8 cellular contexts compared by ENCODE assay signal in the genomic region with DNA sequence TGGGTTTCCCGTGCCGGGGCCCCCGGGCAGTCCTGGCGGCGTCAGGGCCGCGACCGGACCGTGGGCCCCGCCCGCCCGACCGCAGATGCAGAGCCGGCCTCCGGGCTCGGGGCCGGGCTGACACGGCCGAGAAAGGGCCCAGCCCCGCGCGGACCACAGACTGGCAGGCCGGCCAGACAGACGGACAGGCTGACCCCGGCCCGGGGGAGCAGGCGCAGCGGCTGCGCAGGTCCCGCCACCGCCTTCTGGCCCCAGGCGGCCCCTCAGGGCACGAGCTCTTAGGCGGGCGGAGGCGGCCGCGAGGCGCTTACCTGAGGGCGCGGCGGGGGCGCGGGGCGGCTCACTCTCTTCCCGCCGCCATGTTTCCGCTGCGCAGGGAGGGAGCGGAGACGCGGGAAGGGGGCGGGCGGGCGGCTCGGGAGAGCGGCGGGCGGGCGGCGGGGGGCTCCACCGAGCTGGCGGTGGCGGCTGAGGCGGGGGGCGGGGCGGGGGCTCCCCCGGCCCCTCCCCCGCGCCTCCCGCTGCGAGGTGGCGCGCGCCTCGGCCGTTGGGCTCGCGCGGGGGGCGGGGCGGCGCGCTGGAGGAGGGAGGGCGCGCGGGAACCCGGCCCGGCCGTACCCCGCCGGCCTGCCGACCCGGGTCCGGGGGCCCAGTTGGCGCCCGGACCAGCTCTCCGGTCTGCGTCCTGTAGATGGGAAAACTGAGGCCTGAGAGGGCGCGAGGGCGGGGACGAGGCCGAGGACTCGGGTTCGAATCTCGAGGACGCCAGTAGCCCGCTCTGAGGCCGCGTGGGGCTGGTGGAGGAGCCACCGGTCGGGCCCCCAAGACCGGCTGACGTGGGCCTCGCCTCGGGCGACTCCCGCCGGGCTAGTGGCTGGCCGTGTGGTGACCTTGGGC. TPM values are rescaled to one million over a fixed set of nuclear protein-coding genes. Genes with fewer than 3 reads are reported as not detected.
DNase-seq lines count a peak whose midpoint lies in the region; ATAC-seq, FAIRE-seq and TF ChIP-seq lines count a peak whose summit lies in the region.

A gene (minus strand): TSS at position 559 of the 897 bp plus-strand sequence. CDS start 56,173 bp downstream, outside the sequence.

- in situ Hi-C loops in HepG2 (cut with HindIII; ENCODE audit: extremely low pct_ligation_motif_present, low pct_unique_long_range_greater_than_20kb) = no loop called here

- H3K9me3 ChIP-seq in colonic mucosa (no peaks in the 10 kb centered on the region), HepG2 (ENCODE audit: low read length) (no peaks in the 10 kb centered on the region)

- peak; percentile 49; the same call in 1 of the 2 replicates for TF ChIP-seq RAD21 in HepG2 (CRISPR knock-in tag; IDR thresholded peaks at IDR 0.05)

- peak within 1 kb of the TSS; percentile 84 for H3K27ac ChIP-seq in colonic mucosa
- peak within 1 kb of the TSS; percentile 89 for H3K27ac ChIP-seq in HepG2 (ENCODE audit: extremely low read length, insufficient read depth, low read length)

- H2AFZ ChIP-seq in HepG2 (ENCODE audit: low read length) = no peak within 1 kb of the TSS

- CTCF ChIA-PET in HepG2 (lab: Yijun Ruan, JAX; ENCODE audit: low intra/inter-chr PET ratio, low total read pairs) = no interaction called here

- TF ChIP-seq CTCF in GM12864 (IDR thresholded peaks at IDR 0.05; ENCODE audit: low read depth, low read length, missing control alignments) (no peak), HFF-Myc (IDR thresholded peaks at IDR 0.05; ENCODE audit: low read depth, low read length, missing control alignments) (no peak), colonic mucosa (IDR thresholded peaks at IDR 0.05) (no peak), HepG2 (CRISPR knock-in tag; IDR thresholded peaks at IDR 0.05) (no peak)

- DNase-seq in GM12864 (ENCODE audit: low read depth) = no peak
- no peak for DNase-seq in HFF-Myc (ENCODE audit: extremely low read depth, low read depth)
- peak; percentile 19 to 74 for DNase-seq in NCI-H1930 (lab: John Stamatoyannopoulos, UW)
- peak; percentile 31 for DNase-seq in colonic mucosa
- no peak for DNase-seq in HepG2 (ENCODE audit: low spot score)
- DNase-seq in stimulated activated CD4-positive, alpha-beta T cell treated with anti-CD3 and anti-CD28 coated beads, Interleukin-4, amount 100 ng/mL, for 1 hour = peak; percentile 64

- H3K27me3 ChIP-seq in colonic mucosa = no peaks in the 10 kb centered on the region
- H3K27me3 ChIP-seq in HepG2 (ENCODE audit: control insufficient read depth in 1 of 2, insufficient read depth in 2 of 2, low read length in 2 of 2) = no peaks in the 10 kb centered on the region

- H3K4me3 ChIP-seq in GM12864 (ENCODE audit: low read depth, low read length) = peak within 1 kb of the TSS; percentile 84
- peak within 1 kb of the TSS; percentile 57 for H3K4me3 ChIP-seq in HFF-Myc (replicated peaks; ENCODE audit: low read depth, low read length)
- H3K4me3 ChIP-seq in colonic mucosa = peak within 1 kb of the TSS; percentile 83
- peak within 1 kb of the TSS; percentile 54 to 78 (median 73) for H3K4me3 ChIP-seq in HepG2 (replicated peaks in 1 of 3; ENCODE audit: insufficient read depth in 1 of 3, low read depth in 2 of 3, low read length in 3 of 3)

- BruUV-seq in HepG2 (replicated peaks; lab: Mats Ljungman, UMichigan) = no TSS peak

- H3K36me3 ChIP-seq in colonic mucosa (no peaks in the 10 kb centered on the region), HepG2 (replicated peaks in 1 of 2; ENCODE audit: control insufficient read depth in 1 of 2, insufficient read depth in 2 of 2, low read length in 2 of 2) (no peaks in the 10 kb centered on the region)

- FAIRE-seq in HepG2 (lab: Jason Lieb, UNC) = no peak

- peak; percentile 61 to 64 for ATAC-seq in activated CD4-positive, CD25-positive, alpha-beta regulatory T cell treated with anti-CD3 and anti-CD28 coated beads, Interleukin-2, amount 50 U/mL, for 24 hours
- peak; percentile 53 for ATAC-seq in HepG2
- no peak for ATAC-seq in HG02840 (IDR thresholded peaks at IDR 0.05; ENCODE audit: low FRiP score, unreplicated experiment)

- POLR2A ChIA-PET in HepG2 (lab: Yijun Ruan, JAX) = interaction anchor here (0.7 to 2.5 kb wide), 5 partner anchors 10 to 255 kb away, joined by 3 to 16 read pairs (median 3); no protein-coding TSS in a partner anchor

- peaks cover 26% of the 10 kb centered on the region for H3K79me2 ChIP-seq in HepG2 (ENCODE audit: insufficient read depth, low read length)

- peaks cover 23% of the 10 kb centered on the region for H4K20me1 ChIP-seq in HepG2 (ENCODE audit: insufficient read depth, low read length)

- H3K9ac ChIP-seq in colonic mucosa (ENCODE audit: low read depth in 2 of 2, low read length in 2 of 2) (peak within 1 kb of the TSS; percentile 74 to 96), HepG2 (ENCODE audit: insufficient read depth, low read depth, low read length) (peak within 1 kb of the TSS; percentile 89)

- TF ChIP-seq POLR2A in HepG2 (IDR thresholded peaks at IDR 0.05; ENCODE audit: insufficient read depth in 1 of 2, low read depth in 2 of 2, low read length in 2 of 2) = 0 out of 4 replicates have a peak, but pooled peaks have one; percentile 15 to 25

- peaks cover 7% of the 10 kb centered on the region for H3K4me1 ChIP-seq in colonic mucosa
- H3K4me1 ChIP-seq in HepG2 (ENCODE audit: insufficient read depth, low read length) = peaks cover 82% of the 10 kb centered on the region

- intact Hi-C loops in colonic mucosa (cut with DNase I) = no loop called here
- intact Hi-C loops in HepG2 (cut with micrococcal nuclease; ENCODE audit: unreplicated experiment) = loop anchor here (2.0 to 10.0 kb wide), 3 partner anchors 87 to 211 kb away; no protein-coding TSS in a partner anchor

- no peak for TF ChIP-seq EP300 in HepG2 (IDR thresholded peaks at IDR 0.05; ENCODE audit: low read depth in 2 of 2, low read length in 2 of 2)
- TF ChIP-seq EP300 in HepG2 (CRISPR knock-in tag; IDR thresholded peaks at IDR 0.05; ENCODE audit: borderline replicate concordance) = no peak

- peak within 1 kb of the TSS; percentile 91 for H3K4me2 ChIP-seq in HepG2 (ENCODE audit: low read depth, low read length)

- 0% methylated on average over 1 of the region's 121 CpGs for WGBS in HepG2 (ENCODE audit: low lambda C conversion rate)

TF ChIP-seq in HepG2, 621 proteins besides CTCF, POLR2A, EP300 and RAD21 (continues in another document):
- TF ChIP-seq, protein P1, sequence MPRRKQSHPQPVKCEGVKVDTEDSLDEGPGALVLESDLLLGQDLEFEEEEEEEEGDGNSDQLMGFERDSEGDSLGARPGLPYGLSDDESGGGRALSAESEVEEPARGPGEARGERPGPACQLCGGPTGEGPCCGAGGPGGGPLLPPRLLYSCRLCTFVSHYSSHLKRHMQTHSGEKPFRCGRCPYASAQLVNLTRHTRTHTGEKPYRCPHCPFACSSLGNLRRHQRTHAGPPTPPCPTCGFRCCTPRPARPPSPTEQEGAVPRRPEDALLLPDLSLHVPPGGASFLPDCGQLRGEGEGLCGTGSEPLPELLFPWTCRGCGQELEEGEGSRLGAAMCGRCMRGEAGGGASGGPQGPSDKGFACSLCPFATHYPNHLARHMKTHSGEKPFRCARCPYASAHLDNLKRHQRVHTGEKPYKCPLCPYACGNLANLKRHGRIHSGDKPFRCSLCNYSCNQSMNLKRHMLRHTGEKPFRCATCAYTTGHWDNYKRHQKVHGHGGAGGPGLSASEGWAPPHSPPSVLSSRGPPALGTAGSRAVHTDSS (CRISPR knock-in tag; conservative IDR thresholded peaks at IDR 0.05) = no peak
- TF ChIP-seq, protein P2, sequence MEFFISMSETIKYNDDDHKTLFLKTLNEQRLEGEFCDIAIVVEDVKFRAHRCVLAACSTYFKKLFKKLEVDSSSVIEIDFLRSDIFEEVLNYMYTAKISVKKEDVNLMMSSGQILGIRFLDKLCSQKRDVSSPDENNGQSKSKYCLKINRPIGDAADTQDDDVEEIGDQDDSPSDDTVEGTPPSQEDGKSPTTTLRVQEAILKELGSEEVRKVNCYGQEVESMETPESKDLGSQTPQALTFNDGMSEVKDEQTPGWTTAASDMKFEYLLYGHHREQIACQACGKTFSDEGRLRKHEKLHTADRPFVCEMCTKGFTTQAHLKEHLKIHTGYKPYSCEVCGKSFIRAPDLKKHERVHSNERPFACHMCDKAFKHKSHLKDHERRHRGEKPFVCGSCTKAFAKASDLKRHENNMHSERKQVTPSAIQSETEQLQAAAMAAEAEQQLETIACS (CRISPR knock-in tag; IDR thresholded peaks at IDR 0.05) = peak; percentile 8; the same call in 1 of the 2 replicates

RNA-seq across cellular contexts. Expression of the gene that starts here (rescaled TPM):
- total RNA-seq in colonic mucosa (10 to 100 TPM; 26.3 to 32.7 TPM), HepG2 (2016; rRNA removed; fragmentation: Illumina TruSeq; extraction: Trizol) (35.5 and 41.8 TPM in 2 replicates)
- 51.7 and 53.7 TPM in 2 replicates for total RNA-seq in HepG2 (2016; cell fraction: cytosol; rRNA removed; fragmentation: Illumina TruSeq; extraction: Trizol; ENCODE audit: low read depth)
- total RNA-seq in HepG2 (2016; cell fraction: insoluble cytoplasmic fraction; rRNA removed; fragmentation: Illumina TruSeq; extraction: Trizol) = 31.9 and 37.4 TPM in 2 replicates
- 75.2 and 75.8 TPM in 2 replicates for total RNA-seq in HepG2 (2016; cell fraction: membrane; rRNA removed; fragmentation: Illumina TruSeq; extraction: Trizol)
- total RNA-seq in HepG2 (2016; cell fraction: nucleus; rRNA removed; fragmentation: Illumina TruSeq; extraction: Trizol) = 42.3 and 50.1 TPM in 2 replicates
- 52.6 and 63.5 TPM in 2 replicates for polyA plus RNA-seq in HepG2 (2011; rRNA removed)
- 35.2 and 35.4 TPM in 2 replicates for polyA plus RNA-seq in HepG2 (2011; cell fraction: cytosol; rRNA removed)
- 95.4 and 97.7 TPM in 2 replicates for polyA plus RNA-seq in HepG2 (2011; cell fraction: nucleus; rRNA removed)
- 33.2 and 35.5 TPM in 2 replicates for polyA plus RNA-seq in HepG2 (2012)
- polyA plus RNA-seq in HepG2 (2016; cell fraction: cytosol; fragmentation: Illumina TruSeq; extraction: Trizol; ENCODE audit: low read depth) = 40.3 and 41.7 TPM in 2 replicates
- 41.7 and 46.8 TPM in 2 replicates for polyA plus RNA-seq in HepG2 (2016; cell fraction: insoluble cytoplasmic fraction; fragmentation: Illumina TruSeq; extraction: Trizol; ENCODE audit: low read depth)
- polyA plus RNA-seq in HepG2 (2016; cell fraction: membrane; fragmentation: Illumina TruSeq; extraction: Trizol; ENCODE audit: low read depth) = 78.2 and 89.1 TPM in 2 replicates
- polyA plus RNA-seq in HepG2 (2016; cell fraction: nucleus; fragmentation: Illumina TruSeq; extraction: Trizol; ENCODE audit: insufficient read depth, low read depth) = 74.6 and 86.2 TPM in 2 replicates
- 44.1 and 74.8 TPM in 2 replicates for polyA minus RNA-seq in HepG2 (2011; rRNA and poly(A)+ RNA removed; ENCODE audit: low replicate concordance)
- 14.4 and 16.0 TPM in 2 replicates for polyA minus RNA-seq in HepG2 (2011; cell fraction: cytosol; rRNA and poly(A)+ RNA removed)
- 46.4 and 64.5 TPM in 2 replicates for polyA minus RNA-seq in HepG2 (2011; cell fraction: nucleus; rRNA and poly(A)+ RNA removed)

Comparison
In these comparisons a context has a peak if more than half of its experiments do, and no peak if none do; other contexts are left out.
1. DNase-seq: peak in NCI-H1930 (2 of 2), colonic mucosa (single experiment) and stimulated activated CD4-positive, alpha-beta T cell treated with anti-CD3 and anti-CD28 coated beads, Interleukin-4, amount 100 ng/mL, for 1 hour (single experiment); none in GM12864 (single experiment), HFF-Myc (single experiment) and HepG2 (single experiment).
2. Peak in every context shown above with its lines, with median percentiles within 50 percentile points of each other: H3K4me3 ChIP-seq.